25 cellular contexts compared by ENCODE assay signal in genomic region chr6:162917506-162917905, GRCh38.
DNase-seq lines count a peak whose midpoint lies in the region; ATAC-seq and TF ChIP-seq lines count a peak whose summit lies in the region.
"Had no signal": no experiment of that assay in that cellular context is flagged by ENCODE, and none has a peak within 500 bp of the region (broad histone marks: within the 10 kb centered on the region; RNA-seq: fewer than 3 reads in every experiment).

No MANE protein-coding gene starts in this region.

- no peaks in the 10 kb centered on the region for H3K4me1 ChIP-seq in left ventricle myocardium inferior
- H3K4me1 ChIP-seq: SJCRH30, upper lobe of right lung had no signal

- H3K27me3 ChIP-seq in MG63 (no peaks in the 10 kb centered on the region), left ventricle myocardium inferior (ENCODE audit: low read depth) (no peaks in the 10 kb centered on the region)
- H3K27me3 ChIP-seq: SJCRH30, upper lobe of right lung had no signal

- H3K36me3 ChIP-seq in MG63: no peaks in the 10 kb centered on the region
- H3K36me3 ChIP-seq in left ventricle myocardium inferior: no peaks in the 10 kb centered on the region
- H3K36me3 ChIP-seq: SJCRH30, upper lobe of right lung had no signal

- no peak for TF ChIP-seq CTCF in left ventricle myocardium inferior (IDR thresholded peaks at IDR 0.05; ENCODE audit: borderline replicate concordance)

- H3K4me3 ChIP-seq in MG63 (no peak overlapping the region), skeletal muscle cell (ENCODE audit: low read depth, low read length) (no peak overlapping the region), left ventricle myocardium inferior (no peak overlapping the region)
- H3K4me3 ChIP-seq: lung, SJCRH30, upper lobe of right lung had no signal

- ATAC-seq in GM18870 (IDR thresholded peaks at IDR 0.05; ENCODE audit: unreplicated experiment) (no peak), HG02571 (IDR thresholded peaks at IDR 0.05; ENCODE audit: unreplicated experiment) (no peak)
- ATAC-seq: right cardiac atrium; stimulated activated memory B cell treated with anti-CD40 and anti-IgM and Interleukin-4, amounts not matched to agents 10 μg/mL and 1 μg/mL and 100 μg/mL, for 72 hours; upper lobe of right lung had no signal

- intact Hi-C loops in left ventricle myocardium inferior (cut with micrococcal nuclease): no loop called here

- H3K27ac ChIP-seq in left ventricle myocardium inferior (replicated peaks): no peak overlapping the region
- H3K27ac ChIP-seq: C4-2B, SJCRH30, upper lobe of right lung had no signal

- peak; percentile 73 for DNase-seq in ELR (ENCODE audit: low read depth)
- peak; percentile 25 for DNase-seq in MG63
- DNase-seq in fibroblast of gingiva (ENCODE audit: low read depth): peak; percentile 39
- peak; percentile 35 for DNase-seq in skeletal muscle cell (ENCODE audit: low read depth)
- DNase-seq in left ventricle myocardium inferior: no peak
- DNase-seq in inferior parietal cortex (ENCODE audit: extremely low spot score): no peak
- DNase-seq: activated B cell treated with CpG ODN at 0.5 μM for 24 hours; activated CD4-positive, alpha-beta T cell treated with anti-CD3 and anti-CD28 coated beads, Interleukin-2, amount 50 U/mL, for 4 hours; activated naive CD4-positive, alpha-beta T cell treated with anti-CD3 and anti-CD28 coated beads for 36 hours; amygdala; H9; kidney glomerular epithelial cell; NCI-H1436; NCI-H748 treated with DMSO at 0.1 percent for 48 hours; nephron progenitor cell; right cardiac atrium; SJCRH30; stimulated activated CD4-positive, alpha-beta T cell treated with anti-CD3 and anti-CD28 coated beads, Interleukin-4, amount 100 ng/mL, for 4 hours; T-helper 1 cell; upper lobe of right lung had no signal

- H3K9me3 ChIP-seq in MG63: no peaks in the 10 kb centered on the region
- peaks cover 9% of the 10 kb centered on the region for H3K9me3 ChIP-seq in left ventricle myocardium inferior (replicated peaks)
- H3K9me3 ChIP-seq: SJCRH30, upper lobe of right lung had no signal

Comparison
In these comparisons a context has a peak if more than half of its experiments do, and no peak if none do; other contexts are left out.
1. DNase-seq: peak in ELR (single experiment), MG63 (single experiment), fibroblast of gingiva (single experiment) and skeletal muscle cell (single experiment); none in left ventricle myocardium inferior (single experiment) and inferior parietal cortex (single experiment).